25 cellular contexts compared by ENCODE assay signal in genomic region chr13:104296301-104296700, GRCh38.
"Had no signal": no experiment of that assay in that cellular context is flagged by ENCODE, and none has a peak within 500 bp of the region (broad histone marks: within the 10 kb centered on the region; RNA-seq: fewer than 3 reads in every experiment).

No MANE protein-coding gene starts in this region.

- H3K4me3 Mint-ChIP-seq: dendritic cell treated with granulocyte-macrophage colony-stimulating factor and Interleukin-4, amounts not matched to agents 40 ng/mL and 50 ng/mL, for 4 days; effector memory CD8-positive, alpha-beta T cell; naive thymus-derived CD4-positive, alpha-beta T cell; nephron progenitor cell; stimulated activated memory B cell treated with anti-CD40 and anti-IgM and Interleukin-4, amounts not matched to agents 10 μg/mL and 1 μg/mL and 100 μg/mL, for 72 hours; stimulated activated naive CD8-positive, alpha-beta T cell treated with anti-CD3 and anti-CD28 coated beads, Interleukin-15, Interleukin-2, amounts not matched to agents 100 ng/mL and 50 ng/mL, for 24 hours had no signal

- H3K9me3 ChIP-seq: esophagus muscularis mucosa, neutrophil, psoas muscle, right lobe of liver, spleen, tibial artery, upper lobe of right lung, vagina had no signal

- H3K36me3 ChIP-seq: esophagus muscularis mucosa, neutrophil, right lobe of liver, spleen, tibial artery, upper lobe of right lung, vagina had no signal

- H3K9me3 Mint-ChIP-seq: nephron progenitor cell had no signal

- H3K4me3 ChIP-seq: esophagus muscularis mucosa, hepatocyte, lung, psoas muscle, right lobe of liver, spleen, tibial artery, upper lobe of right lung, vagina had no signal

- H3K4me1 ChIP-seq: esophagus muscularis mucosa, foreskin keratinocyte, psoas muscle, right lobe of liver, spleen, tibial artery, upper lobe of right lung, vagina had no signal

- H3K36me3 Mint-ChIP-seq: naive thymus-derived CD4-positive, alpha-beta T cell; stimulated activated memory B cell treated with anti-CD40 and anti-IgM and Interleukin-4, amounts not matched to agents 10 μg/mL and 1 μg/mL and 100 μg/mL, for 72 hours had no signal

- H3K27ac Mint-ChIP-seq: dendritic cell treated with granulocyte-macrophage colony-stimulating factor and Interleukin-4, amounts not matched to agents 40 ng/mL and 50 ng/mL, for 4 days; effector memory CD8-positive, alpha-beta T cell; naive thymus-derived CD4-positive, alpha-beta T cell; nephron progenitor cell; stimulated activated memory B cell treated with anti-CD40 and anti-IgM and Interleukin-4, amounts not matched to agents 10 μg/mL and 1 μg/mL and 100 μg/mL, for 72 hours; stimulated activated naive CD8-positive, alpha-beta T cell treated with anti-CD3 and anti-CD28 coated beads, Interleukin-15, Interleukin-2, amounts not matched to agents 100 ng/mL and 50 ng/mL, for 24 hours had no signal

- H3K27me3 ChIP-seq: esophagus muscularis mucosa, foreskin keratinocyte, hepatocyte, neutrophil, right lobe of liver, spleen, tibial artery, upper lobe of right lung, vagina had no signal

- ATAC-seq: effector memory CD8-positive, alpha-beta T cell; foreskin keratinocyte; left colon; left ventricle myocardium superior; naive thymus-derived CD4-positive, alpha-beta T cell; psoas muscle; right lobe of liver; stimulated activated memory B cell treated with anti-CD40 and anti-IgM and Interleukin-4, amounts not matched to agents 10 μg/mL and 1 μg/mL and 100 μg/mL, for 72 hours; upper lobe of right lung had no signal

- DNase-seq: effector memory CD8-positive, alpha-beta T cell; foreskin keratinocyte; left colon; left ventricle myocardium superior; mesendoderm; naive thymus-derived CD4-positive, alpha-beta T cell; nephron progenitor cell; psoas muscle; retina; right lobe of liver; spleen; stimulated activated CD4-positive, alpha-beta T cell treated with anti-CD3 and anti-CD28 coated beads, Interleukin-15, amount 100 ng/mL, for 24 hours; stimulated activated CD4-positive, alpha-beta T cell treated with anti-CD3 and anti-CD28 coated beads, Interleukin-1b, Interleukin-23, amount 100 ng/mL, for 48 hours; stimulated activated CD4-positive, alpha-beta T cell treated with anti-CD3 and anti-CD28 coated beads, Interleukin-4, amount 100 ng/mL, for 24 hours; tibial artery; upper lobe of right lung had no signal

- H3K4me1 Mint-ChIP-seq: naive thymus-derived CD4-positive, alpha-beta T cell; nephron progenitor cell; stimulated activated memory B cell treated with anti-CD40 and anti-IgM and Interleukin-4, amounts not matched to agents 10 μg/mL and 1 μg/mL and 100 μg/mL, for 72 hours had no signal

- H3K27me3 Mint-ChIP-seq: dendritic cell treated with granulocyte-macrophage colony-stimulating factor and Interleukin-4, amounts not matched to agents 40 ng/mL and 50 ng/mL, for 4 days; effector memory CD8-positive, alpha-beta T cell; naive thymus-derived CD4-positive, alpha-beta T cell; stimulated activated memory B cell treated with anti-CD40 and anti-IgM and Interleukin-4, amounts not matched to agents 10 μg/mL and 1 μg/mL and 100 μg/mL, for 72 hours; stimulated activated naive CD8-positive, alpha-beta T cell treated with anti-CD3 and anti-CD28 coated beads, Interleukin-15, Interleukin-2, amounts not matched to agents 100 ng/mL and 50 ng/mL, for 24 hours had no signal

- H3K27ac ChIP-seq: epithelial cell of prostate, esophagus muscularis mucosa, foreskin keratinocyte, hepatocyte, neutrophil, psoas muscle, right lobe of liver, spleen, tibial artery, upper lobe of right lung, vagina had no signal
